13 cellular contexts compared by ENCODE assay signal in genomic region chr4:8144359-8144758, GRCh38. TPM values are rescaled to one million over a fixed set of nuclear protein-coding genes. Genes with fewer than 3 reads are reported as not detected.
DNase-seq lines count a peak whose midpoint lies in the region; ATAC-seq, FAIRE-seq and TF ChIP-seq lines count a peak whose summit lies in the region.
"Had no signal": no experiment of that assay in that cellular context is flagged by ENCODE, and none has a peak within 500 bp of the region (broad histone marks: within the 10 kb centered on the region; RNA-seq: fewer than 3 reads in every experiment).

No MANE protein-coding gene starts in this region.

- H3K9me2 ChIP-seq in neural cell (ENCODE audit: insufficient read depth, low read length) = no peaks in the 10 kb centered on the region

- TF ChIP-seq RAD21 in H1 (IDR thresholded peaks at IDR 0.05 in 1 of 2, conservative IDR thresholded peaks at IDR 0.05 in 1 of 2; ENCODE audit: low read depth in 2 of 2, low read length in 2 of 2) (no peak), neural cell (conservative IDR thresholded peaks at IDR 0.05) (no peak)

- H3K4ac ChIP-seq in H1 (replicated peaks; ENCODE audit: insufficient read length, low read depth, low read length) = no peak overlapping the region

- no peak for TF ChIP-seq EP300 in H1 (IDR thresholded peaks at IDR 0.05; ENCODE audit: borderline replicate concordance in 1 of 2, low read depth in 2 of 2, low read length in 2 of 2)
- no peak for TF ChIP-seq EP300 in neural cell (conservative IDR thresholded peaks at IDR 0.05; ENCODE audit: poor library complexity, severe bottlenecking)

- no peak overlapping the region; a peak in 1 of 4 replicates for H3K4me2 ChIP-seq in H1 (ENCODE audit: insufficient read depth in 1 of 2, low read depth in 2 of 2, low read length in 2 of 2)
- H3K4me2 ChIP-seq in neural cell (ENCODE audit: low read length) = no peak overlapping the region

- no peak overlapping the region for H3K23ac ChIP-seq in H1 (ENCODE audit: insufficient read length)

- TF ChIP-seq POLR2A in H1 (IDR thresholded peaks at IDR 0.05; ENCODE audit: control extremely low read depth in 1 of 2, low read depth in 2 of 2, low read length in 2 of 2) = no peak

- WGBS in H1 (ENCODE audit: extremely low coverage in 1 of 2, insufficient coverage in 1 of 2, insufficient read length in 1 of 2, insufficient replicate concordance in 2 of 2, low coverage in 1 of 2, low lambda C conversion rate in 2 of 2, missing lambda C conversion rate in 1 of 2), 2 experiments = 57% methylated on average over 15 of the region's 15 CpGs; no CpG with 5 or more reads in 1 of the 2 experiments

- H2AFZ ChIP-seq in H1 (ENCODE audit: low read length) = no peak overlapping the region
- no peak overlapping the region for H2AFZ ChIP-seq in neural cell (ENCODE audit: low read depth, low read length)

- H4K20me1 ChIP-seq in H1 (replicated peaks in 1 of 2; ENCODE audit: control insufficient read depth in 1 of 2, insufficient read depth in 2 of 2, low read length in 2 of 2) (no peaks in the 10 kb centered on the region), neural cell (ENCODE audit: insufficient read depth) (no peaks in the 10 kb centered on the region)

- no peak overlapping the region for H4K5ac ChIP-seq in H1 (ENCODE audit: insufficient read length, low read depth, low read length)

- no peak overlapping the region for H4K8ac ChIP-seq in H1 (ENCODE audit: extremely low read depth, insufficient read depth, low read length)

- H2BK20ac ChIP-seq in H1 (ENCODE audit: low read length) = no peak overlapping the region

- H4K91ac ChIP-seq in H1 (replicated peaks; ENCODE audit: insufficient read length, low read length) = no peak overlapping the region

- H3K4me1 Mint-ChIP-seq in naive thymus-derived CD4-positive, alpha-beta T cell = peaks cover 0 to 2% (median 0%) of the 10 kb centered on the region in 7 donors

- POLR2A ChIA-PET in H1 (lab: Charles Lee; ENCODE audit: partially characterized antibody) = no interaction called here
- POLR2A ChIA-PET in naive thymus-derived CD4-positive, alpha-beta T cell (lab: Charles Lee) = no interaction called here

- no peaks in the 10 kb centered on the region for H3K79me2 ChIP-seq in H1 (ENCODE audit: control insufficient read depth in 1 of 2, insufficient read depth in 2 of 2, low read length in 2 of 2)
- H3K79me2 ChIP-seq in neural cell (replicated peaks; ENCODE audit: insufficient read depth, low read length) = no peaks in the 10 kb centered on the region

- no peak overlapping the region for H3K4me3 Mint-ChIP-seq in naive thymus-derived CD4-positive, alpha-beta T cell
- H3K4me3 Mint-ChIP-seq: activated naive CD4-positive, alpha-beta T cell treated with anti-CD3 and anti-CD28 coated beads for 36 hours had no signal

- no peak overlapping the region for H2AK5ac ChIP-seq in H1 (ENCODE audit: low read depth, low read length)

- H3K56ac ChIP-seq in H1 (replicated peaks; ENCODE audit: insufficient read length, low read depth, low read length) = no peak overlapping the region

- TF ChIP-seq CTCF in H1 (IDR thresholded peaks at IDR 0.05; ENCODE audit: control extremely low read depth in 1 of 3, insufficient read depth in 1 of 3, low read depth in 1 of 3, low read length in 3 of 3) = no peak
- no peak for TF ChIP-seq CTCF in neural cell (IDR thresholded peaks at IDR 0.05; ENCODE audit: poor library complexity, severe bottlenecking)

- no peak overlapping the region for H3K14ac ChIP-seq in H1 (ENCODE audit: insufficient read length)

- H3K36me3 Mint-ChIP-seq in naive thymus-derived CD4-positive, alpha-beta T cell = peaks cover 0 to 10% (median 4%) of the 10 kb centered on the region in 5 donors

- no peak for FAIRE-seq in H1 (lab: Jason Lieb, UNC)

- H3K36me3 ChIP-seq in H1 (ENCODE audit: control insufficient read depth in 2 of 4, insufficient read depth in 4 of 4, low read length in 3 of 4) (no peaks in the 10 kb centered on the region; a peak in 1 of 8 replicates), neural cell (ENCODE audit: insufficient read depth, low read length) (no peaks in the 10 kb centered on the region)
- no peaks in the 10 kb centered on the region for H3K36me3 ChIP-seq in naive thymus-derived CD4-positive, alpha-beta T cell (ENCODE audit: control insufficient read depth in 2 of 3, insufficient read depth in 3 of 3, low read length in 3 of 3)
- H3K36me3 ChIP-seq: lower lobe of right lung, neutrophil had no signal

- no peak overlapping the region for H2BK120ac ChIP-seq in H1 (replicated peaks; ENCODE audit: low read depth, low read length)

- no peak overlapping the region for H3K27ac ChIP-seq in H1 (ENCODE audit: low read depth, low read length)
- peak overlapping the region; percentile 15 for H3K27ac ChIP-seq in neural cell (ENCODE audit: low read length)
- H3K27ac ChIP-seq in naive thymus-derived CD4-positive, alpha-beta T cell (ENCODE audit: low read depth, low read length) = no peak overlapping the region
- H3K27ac ChIP-seq: neutrophil had no signal

- no peak overlapping the region for H2BK5ac ChIP-seq in H1 (ENCODE audit: low read depth, low read length)

- H3K9ac ChIP-seq in H1 (replicated peaks in 1 of 4; ENCODE audit: extremely low read depth in 1 of 4, low read depth in 3 of 4, low read length in 3 of 4) = no peak overlapping the region
- H3K9ac ChIP-seq in neural cell (ENCODE audit: low read length) = peak overlapping the region; percentile 14

- CTCF ChIA-PET in H1 (lab: Charles Lee; ENCODE audit: partially characterized antibody) = interaction anchor here (0.9 to 1.7 kb wide), 4 partner anchors 10 to 53 kb away, joined by 3 to 9 read pairs (median 6); partner anchors contain the start of gene ABLIM2
- CTCF ChIA-PET in naive thymus-derived CD4-positive, alpha-beta T cell (lab: Charles Lee) = no interaction called here

- no peak overlapping the region for H2BK12ac ChIP-seq in H1 (ENCODE audit: low read depth, low read length)

- H3K4me1 ChIP-seq in H1 (replicated peaks in 1 of 4; ENCODE audit: control insufficient read depth in 3 of 4, insufficient read depth in 4 of 4, low read length in 3 of 4) = peaks cover 0 to 12% (median 9%) of the 10 kb centered on the region in 4 experiments; a peak in 6 of 7 replicates
- H3K4me1 ChIP-seq in naive thymus-derived CD4-positive, alpha-beta T cell (ENCODE audit: control insufficient read depth in 2 of 2, insufficient read depth in 2 of 2, low read length in 2 of 2) = no peaks in the 10 kb centered on the region

- H3K27me3 Mint-ChIP-seq in naive thymus-derived CD4-positive, alpha-beta T cell = peaks cover 0 to 8% (median 5%) of the 10 kb centered on the region in 5 donors

- H3K79me1 ChIP-seq in H1 (ENCODE audit: low read depth, low read length) = no peaks in the 10 kb centered on the region

- peaks cover 0 to 21% (median 9%) of the 10 kb centered on the region in 11 donors for H3K9me3 Mint-ChIP-seq in naive thymus-derived CD4-positive, alpha-beta T cell

- no peak overlapping the region for H3K27ac Mint-ChIP-seq in naive thymus-derived CD4-positive, alpha-beta T cell
- H3K27ac Mint-ChIP-seq: activated naive CD4-positive, alpha-beta T cell treated with anti-CD3 and anti-CD28 coated beads for 36 hours had no signal

- no peaks in the 10 kb centered on the region for H3K27me3 ChIP-seq in H1 (replicated peaks in 1 of 4; ENCODE audit: control insufficient read depth in 3 of 4, extremely low read depth in 1 of 4, insufficient read depth in 3 of 4, low read length in 3 of 4)
- no peaks in the 10 kb centered on the region for H3K27me3 ChIP-seq in neural cell (ENCODE audit: insufficient read depth, low read depth, low read length)
- no peaks in the 10 kb centered on the region for H3K27me3 ChIP-seq in naive thymus-derived CD4-positive, alpha-beta T cell (ENCODE audit: control insufficient read depth in 2 of 2, insufficient read depth in 2 of 2, low read length in 2 of 2)

- no peaks in the 10 kb centered on the region; a peak in 1 of 4 replicates for H3K9me3 ChIP-seq in H1 (ENCODE audit: insufficient read depth in 2 of 2, low read depth in 1 of 2, low read length in 1 of 2)
- H3K9me3 ChIP-seq in neural cell (ENCODE audit: low read length) = no peaks in the 10 kb centered on the region
- H3K9me3 ChIP-seq in naive thymus-derived CD4-positive, alpha-beta T cell (ENCODE audit: control insufficient read depth in 2 of 3, low read length in 3 of 3) = peaks cover 0 to 3% (median 0%) of the 10 kb centered on the region in 3 experiments
- H3K9me3 ChIP-seq: lower lobe of right lung, neutrophil had no signal

- ATAC-seq in naive thymus-derived CD4-positive, alpha-beta T cell = no peak
- ATAC-seq: lower lobe of right lung had no signal

- H3K4me3 ChIP-seq in H1 (ENCODE audit: extremely low read depth in 1 of 4, insufficient read depth in 2 of 4, low read depth in 3 of 4, low read length in 4 of 4) (no peak overlapping the region), neural cell (ENCODE audit: low read length) (no peak overlapping the region)
- no peak overlapping the region for H3K4me3 ChIP-seq in naive thymus-derived CD4-positive, alpha-beta T cell (ENCODE audit: low read length)
- H3K4me3 ChIP-seq: lower lobe of right lung had no signal

- intact Hi-C loops in naive thymus-derived CD4-positive, alpha-beta T cell (cut with micrococcal nuclease) = no loop called here

- H3K23me2 ChIP-seq in H1 (ENCODE audit: low read depth, low read length) = no peaks in the 10 kb centered on the region

- no peak overlapping the region for H3K18ac ChIP-seq in H1 (ENCODE audit: extremely low read depth, low read length)

- H3F3A ChIP-seq in neural cell (ENCODE audit: insufficient read depth, low read length, poor library complexity, severe bottlenecking) = no peaks in the 10 kb centered on the region

- DNase-seq in C1 segment of cervical spinal cord (lab: John Stamatoyannopoulos, UW) (peak in 8 of 14 donors; percentile 8 to 42 (median 26)), NCI-H146 treated with DMSO at 0.1 percent for 48 hours (lab: John Stamatoyannopoulos, UW; ENCODE audit: unreplicated experiment) (peak; percentile 27), H1 (ENCODE audit: low read depth in 1 of 2, low spot score in 2 of 2) (no peak), epidermal melanocyte (ENCODE audit: insufficient read length, low spot score) (no peak), cerebellar nuclear complex (lab: John Stamatoyannopoulos, UW) (no peak)
- DNase-seq in activated CD8-positive, alpha-beta memory T cell treated with anti-CD3 and anti-CD28 coated beads, Interleukin-2, amount 50 U/mL, for 4 hours = no peak
- DNase-seq in naive thymus-derived CD4-positive, alpha-beta T cell = no peak
- DNase-seq: activated naive CD4-positive, alpha-beta T cell treated with anti-CD3 and anti-CD28 coated beads for 36 hours; Kasumi-1; lower lobe of right lung; NCI-H2081 treated with DMSO at 0.1 percent for 48 hours had no signal

- 0 out of 2 replicates have a peak overlapping the region, but pooled peaks have one; percentile 29 for H2BK15ac ChIP-seq in H1 (ENCODE audit: low read length)

RNA-seq across cellular contexts. Expression of gene ABLIM2, which starts 14.3 kb away (rescaled TPM):
- 2.8 and 3.0 TPM in 2 replicates for total RNA-seq in H1 (2021; fragmentation: NEBNext Ultra II Directional; extraction: Animal tissue kit (Norgen Biotek cat#: 25700))
- polyA plus RNA-seq in H1 (2011; rRNA removed) = 3.0 TPM in 2 replicates
- polyA plus RNA-seq in H1 (2011; cell fraction: cytosol; rRNA removed) = 3.6 TPM
- 5.9 TPM for polyA plus RNA-seq in H1 (2011; cell fraction: nucleus; rRNA removed)
- polyA plus RNA-seq in H1 (2012, experiment 1 of 2) = 2.9 to 4.0 TPM (median 3.3 TPM) in 4 replicates
- 2.2 TPM for polyA plus RNA-seq in H1 (2012, experiment 2 of 2)
- 0.95 TPM for polyA plus RNA-seq in H1 (2013, experiment 1 of 2)
- 1.2 TPM for polyA plus RNA-seq in H1 (2013, experiment 2 of 2)
- polyA minus RNA-seq in H1 (2011; rRNA and poly(A)+ RNA removed) = 2.7 and 4.9 TPM in 2 replicates
- polyA minus RNA-seq in H1 (2011; cell fraction: cytosol; rRNA and poly(A)+ RNA removed) = 1.2 TPM
- 9.1 TPM for polyA minus RNA-seq in H1 (2011; cell fraction: nucleus; rRNA and poly(A)+ RNA removed)
- polyA plus RNA-seq in neural cell = 14.9 and 103 TPM in 2 replicates
- polyA minus RNA-seq in neural cell = 29.7 and 47.6 TPM in 2 replicates
- total RNA-seq in naive thymus-derived CD4-positive, alpha-beta T cell = 1 to 10 TPM in 4 of 5 experiments, under 1 TPM in 1; 0.22 to 4.9 (median 3.1) TPM
- polyA plus RNA-seq in naive thymus-derived CD4-positive, alpha-beta T cell = 1 to 10 TPM in 1 of 2 donors, under 1 TPM in 1; 0.99 to 5.8 TPM

RNA-seq across cellular contexts. Expression of gene SH3TC1, which starts 54.7 kb away (rescaled TPM):
- 0.29 TPM in 1 of 2 replicates, not detected in the other for total RNA-seq in H1 (2021; fragmentation: NEBNext Ultra II Directional; extraction: Animal tissue kit (Norgen Biotek cat#: 25700))
- polyA plus RNA-seq in H1 (2011; rRNA removed) (0.13 and 0.15 TPM in 2 replicates), neural cell (not detected in 2 replicates)
- 0.14 TPM for polyA plus RNA-seq in H1 (2011; cell fraction: cytosol; rRNA removed)
- polyA plus RNA-seq in H1 (2011; cell fraction: nucleus; rRNA removed) = 0.29 TPM
- polyA plus RNA-seq in H1 (2012, experiment 1 of 2) = 0.08 to 0.36 TPM (median 0.14 TPM) in 4 replicates
- polyA plus RNA-seq in H1 (2012, experiment 2 of 2) = 0.22 TPM
- polyA plus RNA-seq in H1 (2013, experiment 1 of 2) = 0.16 TPM
- polyA plus RNA-seq in H1 (2013, experiment 2 of 2) = 0.07 TPM
- polyA minus RNA-seq in H1 (2011; rRNA and poly(A)+ RNA removed) = 0.13 and 0.71 TPM in 2 replicates
- not detected for polyA minus RNA-seq in H1 (2011; cell fraction: cytosol; rRNA and poly(A)+ RNA removed)
- 0.30 TPM for polyA minus RNA-seq in H1 (2011; cell fraction: nucleus; rRNA and poly(A)+ RNA removed)
- not detected in 2 replicates for polyA minus RNA-seq in neural cell
- total RNA-seq in naive thymus-derived CD4-positive, alpha-beta T cell = 100 to 1,000 TPM in 1 of 5 experiments, 10 to 100 TPM in 4; 33.8 to 120 (median 41.2) TPM
- 10 to 100 TPM in 1 of 2 donors, 1 to 10 TPM in 1; 6.5 to 12.1 TPM for polyA plus RNA-seq in naive thymus-derived CD4-positive, alpha-beta T cell

Comparison
In these comparisons a context has a peak if more than half of its experiments do, and no peak if none do; other contexts are left out.
1. DNase-seq: peak in C1 segment of cervical spinal cord (8 of 14) and NCI-H146 treated with DMSO at 0.1 percent for 48 hours (single experiment); none in H1 (0 of 2), epidermal melanocyte (single experiment), activated CD8-positive, alpha-beta memory T cell treated with anti-CD3 and anti-CD28 coated beads, Interleukin-2, amount 50 U/mL, for 4 hours (single experiment), naive thymus-derived CD4-positive, alpha-beta T cell (0 of 9) and cerebellar nuclear complex (0 of 2).